In genomic region chr9:120776788-120777187, GRCh38 we compare ENCODE assay signal across 21 cellular contexts.
"Had no signal": no experiment of that assay in that cellular context is flagged by ENCODE, and none has a peak within 500 bp of the region (broad histone marks: within the 10 kb centered on the region; RNA-seq: fewer than 3 reads in every experiment).

No MANE protein-coding gene starts in this region.

- H3K4me1 ChIP-seq: left ventricle myocardium inferior, vagina had no signal

- H3K27ac ChIP-seq: brain microvascular endothelial cell, left ventricle myocardium inferior, spleen, thoracic aorta, vagina, VCaP had no signal

- H3K27me3 Mint-ChIP-seq: activated CD4-positive, alpha-beta T cell treated with anti-CD3 and anti-CD28 coated beads, Interleukin-2, amount 10 ng/mL, durations not matched to agents 24 days and 14 days; progenitor cell of endocrine pancreas; type B pancreatic cell had no signal

- DNase-seq: activated CD4-positive, alpha-beta T cell treated with anti-CD3 and anti-CD28 coated beads, Interleukin-2, amount 10 ng/mL, durations not matched to agents 24 days and 14 days; activated CD8-positive, alpha-beta T cell treated with anti-CD3 and anti-CD28 coated beads, Interleukin-2, amount 10 ng/mL, durations not matched to agents 7 days and 5 days; activated naive CD4-positive, alpha-beta T cell; aorta; brain microvascular endothelial cell; cortex of kidney; hippocampal formation; left ventricle myocardium inferior; natural killer cell; retina; spleen; stimulated activated CD4-positive, alpha-beta T cell treated with anti-CD3 and anti-CD28 coated beads, Interleukin-4, amount 100 ng/mL, for 1 hour; stimulated activated naive CD4-positive, alpha-beta T cell had no signal

- H3K4me3 Mint-ChIP-seq: activated CD4-positive, alpha-beta T cell treated with anti-CD3 and anti-CD28 coated beads, Interleukin-2, amount 10 ng/mL, durations not matched to agents 24 days and 14 days; activated CD8-positive, alpha-beta T cell treated with anti-CD3 and anti-CD28 coated beads, Interleukin-2, amount 10 ng/mL, durations not matched to agents 7 days and 5 days; mesothelial cell of epicardium; natural killer cell; T-helper 2 cell treated with Interferon-gamma antibody and Interleukin-4, amounts not matched to agents 5 μg/mL and 100 μg/mL, for 36 hours; type B pancreatic cell had no signal

- ATAC-seq: activated CD4-positive, CD25-positive, alpha-beta regulatory T cell treated with anti-CD3 and anti-CD28 coated beads, Interleukin-2, amount 50 U/mL, for 24 hours; activated CD8-positive, alpha-beta T cell treated with anti-CD3 and anti-CD28 coated beads, Interleukin-2, amount 10 ng/mL, durations not matched to agents 7 days and 5 days; natural killer cell had no signal

- H3K27ac Mint-ChIP-seq: activated CD4-positive, alpha-beta T cell treated with anti-CD3 and anti-CD28 coated beads, Interleukin-2, amount 10 ng/mL, durations not matched to agents 24 days and 14 days; activated CD8-positive, alpha-beta T cell treated with anti-CD3 and anti-CD28 coated beads, Interleukin-2, amount 10 ng/mL, durations not matched to agents 7 days and 5 days; mesothelial cell of epicardium; natural killer cell; progenitor cell of endocrine pancreas; T-helper 2 cell treated with Interferon-gamma antibody and Interleukin-4, amounts not matched to agents 5 μg/mL and 100 μg/mL, for 36 hours; type B pancreatic cell had no signal

- H3K9me3 ChIP-seq: left ventricle myocardium inferior, spleen, thoracic aorta, vagina had no signal

- H3K9me3 Mint-ChIP-seq: mesothelial cell of epicardium; natural killer cell; T-helper 2 cell treated with Interferon-gamma antibody and Interleukin-4, amounts not matched to agents 5 μg/mL and 100 μg/mL, for 36 hours; type B pancreatic cell had no signal

- H3K27me3 ChIP-seq: brain microvascular endothelial cell, spleen, vagina had no signal

- H3K4me3 ChIP-seq: left ventricle myocardium inferior, spleen, thoracic aorta, vagina had no signal

- H3K4me1 Mint-ChIP-seq: mesothelial cell of epicardium had no signal
